Comparison of ENCODE assay signal across 23 cellular contexts in the genomic region with DNA sequence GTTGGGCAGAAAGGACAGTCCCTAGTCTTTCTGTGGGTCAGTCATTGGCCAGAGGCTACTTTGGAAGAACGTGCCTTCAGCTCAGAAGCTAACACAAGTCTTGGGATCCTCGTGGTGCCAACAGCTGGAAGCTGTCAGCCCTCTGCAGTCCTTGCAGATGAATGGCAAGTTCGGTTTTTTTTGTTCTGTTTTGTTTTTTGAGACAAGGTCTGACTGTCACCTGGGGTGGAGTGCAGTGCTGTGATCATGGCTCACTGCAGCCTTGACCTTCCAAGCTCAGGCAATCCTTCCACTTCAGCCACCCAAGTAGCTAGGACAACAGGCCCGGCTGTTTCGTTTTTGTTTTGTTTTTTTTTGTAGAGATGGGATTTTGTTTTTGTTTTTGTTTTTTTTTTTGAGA.
"Had no signal": no experiment of that assay in that cellular context is flagged by ENCODE, and none has a peak within 500 bp of the region (broad histone marks: within the 10 kb centered on the region; RNA-seq: fewer than 3 reads in every experiment).

No MANE protein-coding gene starts in this region.

- H3K27ac ChIP-seq: coronary artery, epithelial cell of prostate, gastrocnemius medialis, neutrophil, parathyroid adenoma, right lobe of liver, suprapubic skin, transverse colon had no signal

- DNase-seq: effector CD8-positive, alpha-beta T cell; endodermal cell; foreskin fibroblast; gastrocnemius medialis; naive B cell; right lobe of liver; small intestine; stimulated activated CD4-positive, alpha-beta T cell treated with anti-CD3 and anti-CD28 coated beads, Interleukin-15, amount 100 ng/mL, for 24 hours; stimulated activated CD4-positive, alpha-beta T cell treated with anti-CD3 and anti-CD28 coated beads, Interleukin-2, amount 100 ng/mL, for 48 hours; stimulated activated CD8-positive, alpha-beta memory T cell treated with anti-CD3 and anti-CD28 coated beads, Interleukin-4, amount 100 ng/mL, for 48 hours; stimulated activated naive CD4-positive, alpha-beta T cell; stimulated activated naive CD8-positive, alpha-beta T cell treated with anti-CD3 and anti-CD28 coated beads, Interleukin-15, amount 100 ng/mL, for 72 hours; transverse colon had no signal

- H3K36me3 Mint-ChIP-seq: memory B cell; naive B cell; natural killer cell treated with Interleukin-12 subunit alpha and Interleukin-12 subunit beta and Interleukin-15 and Interleukin-18, amount 100 ng/mL, for 72 hours had no signal

- H2AFZ ChIP-seq: parathyroid adenoma had no signal

- H3K4me3 Mint-ChIP-seq: endodermal cell; memory B cell; stimulated activated naive CD8-positive, alpha-beta T cell treated with anti-CD3 and anti-CD28 coated beads, Interleukin-15, amount 100 ng/mL, for 72 hours had no signal

- H3K4me1 ChIP-seq: parathyroid adenoma had no signal

- H3K9me3 ChIP-seq: gastrocnemius medialis, neutrophil, right lobe of liver, suprapubic skin, transverse colon had no signal

- H3K36me3 ChIP-seq: gastrocnemius medialis, neutrophil, right lobe of liver, suprapubic skin, transverse colon had no signal

- H3K27ac Mint-ChIP-seq: endodermal cell; memory B cell; natural killer cell treated with Interleukin-12 subunit alpha and Interleukin-12 subunit beta and Interleukin-15 and Interleukin-18, amount 100 ng/mL, for 72 hours; progenitor cell of endocrine pancreas; stimulated activated naive CD8-positive, alpha-beta T cell treated with anti-CD3 and anti-CD28 coated beads, Interleukin-15, amount 100 ng/mL, for 72 hours had no signal

- H3K27me3 Mint-ChIP-seq: memory B cell; naive B cell; natural killer cell treated with Interleukin-12 subunit alpha and Interleukin-12 subunit beta and Interleukin-15 and Interleukin-18, amount 100 ng/mL, for 72 hours had no signal

- H3K4me3 ChIP-seq: coronary artery, gastrocnemius medialis, lung, right lobe of liver, suprapubic skin, transverse colon had no signal

- H3K9me3 Mint-ChIP-seq: endodermal cell; memory B cell; naive B cell; natural killer cell treated with Interleukin-12 subunit alpha and Interleukin-12 subunit beta and Interleukin-15 and Interleukin-18, amount 100 ng/mL, for 72 hours; neural crest cell; stimulated activated naive CD8-positive, alpha-beta T cell treated with anti-CD3 and anti-CD28 coated beads, Interleukin-15, amount 100 ng/mL, for 72 hours had no signal

- H3K9ac ChIP-seq: parathyroid adenoma had no signal

- H3K27me3 ChIP-seq: suprapubic skin, transverse colon had no signal

- H3K79me2 ChIP-seq: parathyroid adenoma had no signal
